8 cellular contexts compared by ENCODE assay signal in genomic region chr7:116249969-116250553, GRCh38. TPM values are rescaled to one million over a fixed set of nuclear protein-coding genes. Genes with fewer than 3 reads are reported as not detected.
DNase-seq lines count a peak whose midpoint lies in the region; ATAC-seq and TF ChIP-seq lines count a peak whose summit lies in the region.

No MANE protein-coding gene starts in this region.

- no peaks in the 10 kb centered on the region for H3K4me1 ChIP-seq in esophagus muscularis mucosa

- intact Hi-C loops in esophagus muscularis mucosa (cut with DNase I), result no loop called here

- H3K27me3 ChIP-seq in esophagus muscularis mucosa, result no peaks in the 10 kb centered on the region

- no peak for TF ChIP-seq POLR2A in esophagus muscularis mucosa (IDR thresholded peaks at IDR 0.05; ENCODE audit: low read depth)

- H3K9me3 ChIP-seq in esophagus muscularis mucosa, result no peaks in the 10 kb centered on the region

- DNase-seq in COR-L47 (lab: John Stamatoyannopoulos, UW), result peak; percentile 15
- DNase-seq in NCI-H460 (ENCODE audit: extremely low read depth, low read depth), result peak; percentile 36
- no peak for DNase-seq in esophagus muscularis mucosa (ENCODE audit: extremely low spot score)
- no peak for DNase-seq in retinal pigment epithelial cell (ENCODE audit: low read depth)
- DNase-seq in nucleus accumbens (lab: John Stamatoyannopoulos, UW), result no peak
- no peak for DNase-seq in DMS79 treated with DMSO at 0.1 percent for 48 hours (lab: John Stamatoyannopoulos, UW)
- DNase-seq in effector CD4-positive, alpha-beta T cell, result no peak

- WGBS in esophagus muscularis mucosa, result 81% methylated on average over 3 of the region's 3 CpGs

- no peak overlapping the region for H3K27ac ChIP-seq in esophagus muscularis mucosa (replicated peaks in 1 of 4)

- TF ChIP-seq EP300 in esophagus muscularis mucosa (IDR thresholded peaks at IDR 0.05), result no peak

- peaks cover 11 to 54% (median 27%) of the 10 kb centered on the region in 4 donors for H3K36me3 ChIP-seq in esophagus muscularis mucosa

- peak in 2 of 3 experiments; percentile 11 to 43 for TF ChIP-seq CTCF in esophagus muscularis mucosa (IDR thresholded peaks at IDR 0.05)
- TF ChIP-seq CTCF in retinal pigment epithelial cell (conservative IDR thresholded peaks at IDR 0.05; ENCODE audit: low read depth, low read length), result peak; percentile 69

- ATAC-seq in GM21526 (IDR thresholded peaks at IDR 0.05; ENCODE audit: low FRiP score, unreplicated experiment), result peak; percentile 62

- H3K4me3 ChIP-seq in esophagus muscularis mucosa, result no peak overlapping the region
- no peak overlapping the region for H3K4me3 ChIP-seq in retinal pigment epithelial cell (ENCODE audit: low read length)

RNA-seq across cellular contexts. Expression of gene TES, which starts 39.7 kb away (rescaled TPM):
- total RNA-seq in NCI-H460 (2014; rRNA removed; shearing (Covaris generic)), result 118 TPM in 2 replicates
- 89.4 and 143 TPM in 2 replicates for polyA plus RNA-seq in NCI-H460 (2014; cell fraction: nucleus; rRNA removed)
- total RNA-seq in esophagus muscularis mucosa, result 100 to 1,000 TPM; 213 to 356 (median 265) TPM

Comparison
In these comparisons a context has a peak if more than half of its experiments do, and no peak if none do; other contexts are left out.
1. DNase-seq: peak in COR-L47 (single experiment) and NCI-H460 (single experiment); none in esophagus muscularis mucosa (single experiment), retinal pigment epithelial cell (single experiment), nucleus accumbens (0 of 56), DMS79 treated with DMSO at 0.1 percent for 48 hours (single experiment) and effector CD4-positive, alpha-beta T cell (single experiment).